26 cellular contexts compared by ENCODE assay signal in genomic region chr20:52446421-52447231, GRCh38.
A peak's percentile ranks its signal among the peaks of the same experiment; 100 is the strongest.
DNase-seq lines count a peak whose midpoint lies in the region; ATAC-seq and TF ChIP-seq lines count a peak whose summit lies in the region.
"Had no signal": no experiment of that assay in that cellular context is flagged by ENCODE, and none has a peak within 500 bp of the region (broad histone marks: within the 10 kb centered on the region; RNA-seq: fewer than 3 reads in every experiment).

No MANE protein-coding gene starts in this region.

- intact Hi-C loops in sciatic nerve (cut with DNase I), result no loop called here

- no peak overlapping the region for H3K4me2 ChIP-seq in fibroblast of lung (ENCODE audit: extremely low read depth, insufficient read depth, low read length)
- H3K4me2 ChIP-seq: KMS-11 had no signal

- no peak overlapping the region for H3K27ac ChIP-seq in fibroblast of lung (ENCODE audit: insufficient read depth, low read length)
- H3K27ac ChIP-seq: ascending aorta, heart left ventricle, KMS-11, neutrophil, prostate gland, transverse colon had no signal

- H3K79me2 ChIP-seq in fibroblast of lung (ENCODE audit: control insufficient read depth, insufficient read depth, low read length), result no peaks in the 10 kb centered on the region

- H3K36me3 ChIP-seq in fibroblast of lung (ENCODE audit: control insufficient read depth, insufficient read depth, low read length), result no peaks in the 10 kb centered on the region
- H3K36me3 ChIP-seq: ascending aorta, heart left ventricle, neutrophil, prostate gland, transverse colon had no signal

- no peak overlapping the region for H3K9ac ChIP-seq in fibroblast of lung (ENCODE audit: insufficient read depth, low read length)
- H3K9ac ChIP-seq: KMS-11 had no signal

- TF ChIP-seq CTCF in fibroblast of lung (conservative IDR thresholded peaks at IDR 0.05 in 1 of 2, IDR thresholded peaks at IDR 0.05 in 1 of 2; ENCODE audit: low read depth in 1 of 2, low read length in 2 of 2), result no peak

- no peak overlapping the region for H3K4me3 ChIP-seq in fibroblast of lung (replicated peaks in 1 of 4; ENCODE audit: control extremely low read depth in 1 of 4, insufficient read depth in 1 of 4, low read depth in 3 of 4, low read length in 4 of 4)
- H3K4me3 ChIP-seq: ascending aorta, heart left ventricle, prostate gland, transverse colon had no signal

- no peak overlapping the region for H2AFZ ChIP-seq in fibroblast of lung (ENCODE audit: low read length)

- no peaks in the 10 kb centered on the region for H3K27me3 ChIP-seq in fibroblast of lung (ENCODE audit: control insufficient read depth, insufficient read depth, low read length)
- H3K27me3 ChIP-seq: ascending aorta, heart left ventricle, neutrophil, transverse colon had no signal

- no peaks in the 10 kb centered on the region for H3K4me1 ChIP-seq in fibroblast of lung (ENCODE audit: control insufficient read depth, extremely low read depth, insufficient read depth, low read length)
- H3K4me1 ChIP-seq: ascending aorta, heart left ventricle, prostate gland, transverse colon had no signal

- no peaks in the 10 kb centered on the region for H4K20me1 ChIP-seq in fibroblast of lung (ENCODE audit: control insufficient read depth, extremely low read depth, insufficient read depth, low read length)

- DNase-seq in A172 (ENCODE audit: low spot score), result peak; percentile 72
- peak; percentile 52 for DNase-seq in HCEC 1CT
- DNase-seq in RPMI7951 (ENCODE audit: low read depth), result peak; percentile 61
- DNase-seq in fibroblast of lung (ENCODE audit: low read depth in 2 of 2), result peak; percentile 82 to 88
- no peak for DNase-seq in DMS53 treated with DMSO at 0.1 percent for 48 hours (lab: John Stamatoyannopoulos, UW; ENCODE audit: unreplicated experiment)
- DNase-seq in sciatic nerve (ENCODE audit: low spot score), result no peak
- no peak for DNase-seq in stimulated activated CD4-positive, alpha-beta T cell treated with anti-CD3 and anti-CD28 coated beads, Interleukin-4, amount 100 ng/mL, for 24 hours
- DNase-seq in AG08396 (ENCODE audit: low spot score), result no peak
- DNase-seq: activated CD4-positive, alpha-beta memory T cell treated with anti-CD3 and anti-CD28 coated beads for 36 hours; activated CD4-positive, CD25-positive, alpha-beta regulatory T cell; activated CD8-positive, alpha-beta memory T cell treated with anti-CD3 and anti-CD28 coated beads, Interleukin-2, amount 50 U/mL, for 48 hours; C1 segment of cervical spinal cord; Calu3; foreskin fibroblast; heart left ventricle; HFFc6; mesendoderm; NCI-H187; NCI-H69; transverse colon had no signal

- H3K9me3 ChIP-seq in fibroblast of lung (ENCODE audit: control insufficient read depth, insufficient read depth, low read depth, low read length), result no peaks in the 10 kb centered on the region
- H3K9me3 ChIP-seq: ascending aorta, heart left ventricle, neutrophil, prostate gland, transverse colon had no signal

- no peak for ATAC-seq in sciatic nerve
- ATAC-seq: activated naive CD4-positive, alpha-beta T cell treated with anti-CD3 and anti-CD28 coated beads, Interleukin-2, amount 50 U/mL, for 72 hours; activated T-helper 17 cell treated with anti-CD3 and anti-CD28 coated beads, Interleukin-2, amount 50 U/mL, for 72 hours; heart left ventricle had no signal

Comparison
In these comparisons a context has a peak if more than half of its experiments do, and no peak if none do; other contexts are left out.
1. DNase-seq: peak in A172 (single experiment), HCEC 1CT (single experiment), RPMI7951 (single experiment) and fibroblast of lung (2 of 2); none in DMS53 treated with DMSO at 0.1 percent for 48 hours (single experiment), sciatic nerve (single experiment), stimulated activated CD4-positive, alpha-beta T cell treated with anti-CD3 and anti-CD28 coated beads, Interleukin-4, amount 100 ng/mL, for 24 hours (single experiment) and AG08396 (single experiment).